33 cellular contexts compared by ENCODE assay signal in the genomic region with DNA sequence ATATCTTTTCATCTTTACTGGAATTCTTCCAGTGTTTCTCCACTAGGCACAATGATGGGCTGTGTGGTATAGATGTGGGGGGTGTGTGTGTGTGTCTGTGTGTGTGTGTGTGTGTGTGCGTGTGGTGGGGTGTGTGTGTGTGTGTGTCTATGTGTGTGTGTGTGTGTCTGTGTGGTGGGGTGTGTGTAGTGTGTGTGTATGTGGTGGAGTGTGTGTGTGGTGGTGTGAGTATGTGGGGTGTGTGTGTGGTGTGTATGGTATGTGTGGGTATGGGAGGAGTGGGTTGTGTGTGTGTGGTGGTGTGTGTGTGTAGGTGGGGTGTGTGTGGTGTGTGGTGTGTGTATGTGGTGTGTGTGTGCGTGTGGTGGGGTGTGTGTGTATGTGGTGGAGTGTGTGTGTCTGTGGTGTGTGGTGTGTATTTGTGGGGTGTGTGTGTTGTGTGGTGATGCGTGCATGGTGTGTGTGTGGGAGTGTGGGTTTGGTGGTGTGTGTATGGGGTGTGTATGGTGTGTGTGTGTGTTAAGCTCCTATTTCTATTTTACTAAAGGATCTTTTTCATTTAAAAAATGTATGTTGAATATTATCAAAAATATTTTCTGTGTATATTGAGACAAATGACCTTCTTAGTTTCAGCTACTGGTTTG.
DNase-seq lines count a peak whose midpoint lies in the region; ATAC-seq, FAIRE-seq and TF ChIP-seq lines count a peak whose summit lies in the region.
"Had no signal": no experiment of that assay in that cellular context is flagged by ENCODE, and none has a peak within 500 bp of the region (broad histone marks: within the 10 kb centered on the region; RNA-seq: fewer than 3 reads in every experiment).

No MANE protein-coding gene starts in this region.

- no peaks in the 10 kb centered on the region for H3K36me3 ChIP-seq in astrocyte (ENCODE audit: insufficient read depth, low read length)
- H3K36me3 ChIP-seq: right atrium auricular region, thoracic aorta had no signal

- no peaks in the 10 kb centered on the region for H3K9me3 ChIP-seq in astrocyte (ENCODE audit: insufficient read depth, low read depth, low read length)
- H3K9me3 ChIP-seq: right atrium auricular region, thoracic aorta had no signal

- ATAC-seq in HG02884 (IDR thresholded peaks at IDR 0.05; ENCODE audit: unreplicated experiment) = peak; percentile 2
- no peak for ATAC-seq in GM19035 (IDR thresholded peaks at IDR 0.05; ENCODE audit: unreplicated experiment)
- no peak for ATAC-seq in activated CD8-positive, alpha-beta memory T cell treated with anti-CD3 and anti-CD28 coated beads, Interleukin-2, amount 10 ng/mL, durations not matched to agents 7 days and 5 days
- ATAC-seq: left ventricle myocardium superior, SK-N-SH treated with all-trans-retinoic acid at 6 μM for 48 hours, WTC11 had no signal

- H3K4me1 Mint-ChIP-seq in activated CD4-positive, alpha-beta T cell treated with anti-CD3 and anti-CD28 coated beads, Interleukin-2, amount 10 ng/mL, durations not matched to agents 24 days and 14 days = peaks cover 12% of the 10 kb centered on the region
- peaks cover 4% of the 10 kb centered on the region for H3K4me1 Mint-ChIP-seq in astrocyte (ENCODE audit: low read depth, unreplicated experiment)
- H3K4me1 Mint-ChIP-seq in activated CD8-positive, alpha-beta memory T cell treated with anti-CD3 and anti-CD28 coated beads, Interleukin-2, amount 10 ng/mL, durations not matched to agents 7 days and 5 days = no peaks in the 10 kb centered on the region
- H3K4me1 Mint-ChIP-seq: CD8-positive, alpha-beta memory T cell; WTC11 had no signal

- peaks cover 14% of the 10 kb centered on the region for H3K27me3 Mint-ChIP-seq in activated CD4-positive, alpha-beta T cell treated with anti-CD3 and anti-CD28 coated beads, Interleukin-2, amount 10 ng/mL, durations not matched to agents 24 days and 14 days
- no peaks in the 10 kb centered on the region for H3K27me3 Mint-ChIP-seq in astrocyte (ENCODE audit: low read depth, unreplicated experiment)
- H3K27me3 Mint-ChIP-seq in activated CD8-positive, alpha-beta memory T cell treated with anti-CD3 and anti-CD28 coated beads, Interleukin-2, amount 10 ng/mL, durations not matched to agents 7 days and 5 days = peaks cover 15% of the 10 kb centered on the region

- TF ChIP-seq CTCF in astrocyte (IDR thresholded peaks at IDR 0.05; ENCODE audit: insufficient read depth, low read depth, low read length) = no peak
- TF ChIP-seq CTCF in GM10266 (IDR thresholded peaks at IDR 0.05; ENCODE audit: control insufficient read depth, insufficient read depth, low read depth, missing control alignments) = no peak

- no peak overlapping the region for H3K9ac ChIP-seq in astrocyte (ENCODE audit: low read length)
- H3K9ac ChIP-seq: parathyroid adenoma had no signal

- no peaks in the 10 kb centered on the region for H3K27me3 ChIP-seq in astrocyte (ENCODE audit: insufficient read depth, low read length)
- H3K27me3 ChIP-seq: right atrium auricular region had no signal

- peak overlapping the region; percentile 55 for H3K27ac Mint-ChIP-seq in activated CD4-positive, alpha-beta T cell treated with anti-CD3 and anti-CD28 coated beads, Interleukin-2, amount 10 ng/mL, durations not matched to agents 24 days and 14 days
- no peak overlapping the region for H3K27ac Mint-ChIP-seq in astrocyte (ENCODE audit: unreplicated experiment)
- no peak overlapping the region for H3K27ac Mint-ChIP-seq in activated CD8-positive, alpha-beta memory T cell treated with anti-CD3 and anti-CD28 coated beads, Interleukin-2, amount 10 ng/mL, durations not matched to agents 7 days and 5 days
- H3K27ac Mint-ChIP-seq: activated naive CD8-positive, alpha-beta T cell treated with anti-CD3 and anti-CD28 coated beads, Interleukin-2, amount 10 ng/mL, durations not matched to agents 7 days and 5 days; HFFc6; WTC11 had no signal

- CTCF ChIA-PET in activated CD8-positive, alpha-beta memory T cell treated with anti-CD3 and anti-CD28 coated beads, Interleukin-2, amount 10 ng/mL, durations not matched to agents 7 days and 5 days (lab: Charles Lee) = no interaction called here

- no peaks in the 10 kb centered on the region for H3K79me2 ChIP-seq in astrocyte (ENCODE audit: insufficient read depth, low read length)
- H3K79me2 ChIP-seq: parathyroid adenoma had no signal

- DNase-seq in activated CD4-positive, alpha-beta T cell treated with anti-CD3 and anti-CD28 coated beads, Interleukin-2, amount 10 ng/mL, durations not matched to agents 24 days and 14 days = no peak
- no peak for DNase-seq in activated CD4-positive, alpha-beta T cell treated with anti-CD3 and anti-CD28 coated beads for 1 hour
- no peak for DNase-seq in astrocyte (ENCODE audit: low read depth)
- no peak for DNase-seq in urothelium cell line (ENCODE audit: low spot score)
- no peak for DNase-seq in GM10266 (ENCODE audit: extremely low spot score)
- no peak for DNase-seq in activated CD8-positive, alpha-beta memory T cell treated with anti-CD3 and anti-CD28 coated beads, Interleukin-2, amount 10 ng/mL, durations not matched to agents 7 days and 5 days
- DNase-seq: activated CD4-positive, alpha-beta T cell treated with anti-CD3 and anti-CD28 coated beads, Interleukin-2, amount 50 U/mL, for 48 hours; activated effector memory CD4-positive, alpha-beta T cell treated with Interleukin-2 at 50 U/mL for 16 hours; activated naive CD8-positive, alpha-beta T cell treated with anti-CD3 and anti-CD28 coated beads, Interleukin-2, amount 10 ng/mL, durations not matched to agents 7 days and 5 days; AML-193; CD8-positive, alpha-beta memory T cell; DMS53; HFFc6; left ventricle myocardium superior; NCI-H1048; NCI-H2081; NCI-H226; NCI-H748 treated with DMSO at 0.1 percent for 48 hours; stimulated activated CD4-positive, alpha-beta T cell treated with anti-CD3 and anti-CD28 coated beads, Interleukin-12 subunit alpha, Interleukin-12 subunit beta, amount 100 ng/mL, for 4 hours; stimulated activated CD4-positive, alpha-beta T cell treated with anti-CD3 and anti-CD28 coated beads, Interleukin-4, amount 100 ng/mL, for 24 hours; stimulated activated naive CD4-positive, alpha-beta T cell; T1000 had no signal

- no peak overlapping the region for H3K27ac ChIP-seq in astrocyte (ENCODE audit: low read depth, low read length)
- H3K27ac ChIP-seq: parathyroid adenoma, right atrium auricular region, RWPE1, thoracic aorta had no signal

- no peaks in the 10 kb centered on the region for H3K36me3 Mint-ChIP-seq in activated CD4-positive, alpha-beta T cell treated with anti-CD3 and anti-CD28 coated beads, Interleukin-2, amount 10 ng/mL, durations not matched to agents 24 days and 14 days (ENCODE audit: low read depth)
- no peaks in the 10 kb centered on the region for H3K36me3 Mint-ChIP-seq in astrocyte (ENCODE audit: low read depth, unreplicated experiment)
- no peaks in the 10 kb centered on the region for H3K36me3 Mint-ChIP-seq in activated CD8-positive, alpha-beta memory T cell treated with anti-CD3 and anti-CD28 coated beads, Interleukin-2, amount 10 ng/mL, durations not matched to agents 7 days and 5 days
- H3K36me3 Mint-ChIP-seq: activated naive CD8-positive, alpha-beta T cell treated with anti-CD3 and anti-CD28 coated beads, Interleukin-2, amount 10 ng/mL, durations not matched to agents 7 days and 5 days; CD8-positive, alpha-beta memory T cell; WTC11 had no signal

- no peak overlapping the region for H3K4me3 ChIP-seq in astrocyte (ENCODE audit: insufficient read depth, low read depth, low read length)
- H3K4me3 ChIP-seq: right atrium auricular region, thoracic aorta had no signal

- peaks cover 4% of the 10 kb centered on the region for H3K9me3 Mint-ChIP-seq in activated CD4-positive, alpha-beta T cell treated with anti-CD3 and anti-CD28 coated beads, Interleukin-2, amount 10 ng/mL, durations not matched to agents 24 days and 14 days
- no peaks in the 10 kb centered on the region for H3K9me3 Mint-ChIP-seq in astrocyte (ENCODE audit: unreplicated experiment)
- H3K9me3 Mint-ChIP-seq in activated CD8-positive, alpha-beta memory T cell treated with anti-CD3 and anti-CD28 coated beads, Interleukin-2, amount 10 ng/mL, durations not matched to agents 7 days and 5 days (ENCODE audit: low read depth) = peaks cover 2% of the 10 kb centered on the region
- H3K9me3 Mint-ChIP-seq: activated naive CD8-positive, alpha-beta T cell treated with anti-CD3 and anti-CD28 coated beads, Interleukin-2, amount 10 ng/mL, durations not matched to agents 7 days and 5 days; CD8-positive, alpha-beta memory T cell; HFFc6; nephron; WTC11 had no signal

- H4K20me1 ChIP-seq in astrocyte (ENCODE audit: insufficient read depth, low read length) = no peaks in the 10 kb centered on the region

- no peak overlapping the region for H3K4me3 Mint-ChIP-seq in activated CD4-positive, alpha-beta T cell treated with anti-CD3 and anti-CD28 coated beads, Interleukin-2, amount 10 ng/mL, durations not matched to agents 24 days and 14 days
- no peak overlapping the region for H3K4me3 Mint-ChIP-seq in astrocyte (ENCODE audit: unreplicated experiment)
- no peak overlapping the region for H3K4me3 Mint-ChIP-seq in activated CD8-positive, alpha-beta memory T cell treated with anti-CD3 and anti-CD28 coated beads, Interleukin-2, amount 10 ng/mL, durations not matched to agents 7 days and 5 days
- H3K4me3 Mint-ChIP-seq: activated naive CD8-positive, alpha-beta T cell treated with anti-CD3 and anti-CD28 coated beads, Interleukin-2, amount 10 ng/mL, durations not matched to agents 7 days and 5 days; CD8-positive, alpha-beta memory T cell; HFFc6; nephron; WTC11 had no signal

- no peaks in the 10 kb centered on the region for H3K4me1 ChIP-seq in astrocyte (ENCODE audit: insufficient read depth, low read length)
- H3K4me1 ChIP-seq: parathyroid adenoma, right atrium auricular region had no signal

- no peak overlapping the region for H2AFZ ChIP-seq in astrocyte (ENCODE audit: low read depth, low read length)
- H2AFZ ChIP-seq: parathyroid adenoma had no signal

- FAIRE-seq in astrocyte (lab: Jason Lieb, UNC) (peak; percentile 13), urothelium cell line (lab: Jason Lieb, UNC) (peak; percentile 100)
- FAIRE-seq: GM19239, islet of Langerhans had no signal

- H3K4me2 ChIP-seq in astrocyte (ENCODE audit: low read length) = no peak overlapping the region

- intact Hi-C loops in activated CD4-positive, alpha-beta T cell treated with anti-CD3 and anti-CD28 coated beads, Interleukin-2, amount 10 ng/mL, durations not matched to agents 24 days and 14 days (cut with micrococcal nuclease) = loop anchor here (5.0 kb wide), 1 partner anchor 77 kb away; no protein-coding TSS in a partner anchor
